Comparison of ENCODE assay signal across 1 cellular context in the genomic region with DNA sequence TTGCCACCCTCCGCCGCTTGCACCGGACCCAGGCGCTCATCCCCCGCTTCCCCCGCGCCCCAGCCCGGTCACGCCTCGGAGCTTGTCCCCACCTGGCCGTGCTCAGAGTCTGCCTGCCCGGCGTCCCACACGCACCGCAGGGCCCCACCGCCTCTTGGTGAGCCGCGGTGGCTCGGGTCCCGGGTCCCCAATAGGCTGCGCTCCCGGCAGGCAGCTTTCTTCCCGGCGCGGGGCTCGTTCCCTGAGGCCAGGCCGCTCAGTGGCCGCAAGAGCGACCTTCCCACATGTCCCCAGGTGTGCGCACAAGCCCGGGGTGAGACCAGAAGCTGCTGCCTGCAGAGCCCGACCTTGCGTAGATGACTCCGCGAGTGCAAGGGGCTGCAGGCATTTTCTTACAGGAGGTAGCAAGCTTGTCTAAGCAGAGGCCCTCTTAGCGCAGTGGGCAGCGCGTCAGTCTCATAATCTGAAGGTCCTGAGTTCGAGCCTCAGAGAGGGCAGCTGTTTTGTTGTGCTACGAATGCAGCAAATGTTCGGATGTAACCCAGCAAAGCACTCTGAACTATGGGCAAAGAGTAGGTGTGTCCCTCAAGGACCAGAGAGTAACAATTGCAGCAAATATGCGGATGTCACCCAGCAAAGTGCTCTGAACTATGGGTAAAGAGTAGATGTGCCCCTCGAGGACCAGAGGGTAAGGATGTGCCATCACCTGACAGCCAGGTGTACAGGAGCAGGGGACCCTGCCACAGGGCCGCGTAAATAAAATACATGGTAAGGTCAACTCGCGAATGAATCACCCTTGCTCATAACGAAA.
TF ChIP-seq lines count a peak whose summit lies in the region.

No MANE protein-coding gene starts in this region.

TF ChIP-seq in HepG2, 621 proteins besides CTCF, POLR2A, EP300 and RAD21 (continued from another document and continues in another):
- TF ChIP-seq, protein P1, sequence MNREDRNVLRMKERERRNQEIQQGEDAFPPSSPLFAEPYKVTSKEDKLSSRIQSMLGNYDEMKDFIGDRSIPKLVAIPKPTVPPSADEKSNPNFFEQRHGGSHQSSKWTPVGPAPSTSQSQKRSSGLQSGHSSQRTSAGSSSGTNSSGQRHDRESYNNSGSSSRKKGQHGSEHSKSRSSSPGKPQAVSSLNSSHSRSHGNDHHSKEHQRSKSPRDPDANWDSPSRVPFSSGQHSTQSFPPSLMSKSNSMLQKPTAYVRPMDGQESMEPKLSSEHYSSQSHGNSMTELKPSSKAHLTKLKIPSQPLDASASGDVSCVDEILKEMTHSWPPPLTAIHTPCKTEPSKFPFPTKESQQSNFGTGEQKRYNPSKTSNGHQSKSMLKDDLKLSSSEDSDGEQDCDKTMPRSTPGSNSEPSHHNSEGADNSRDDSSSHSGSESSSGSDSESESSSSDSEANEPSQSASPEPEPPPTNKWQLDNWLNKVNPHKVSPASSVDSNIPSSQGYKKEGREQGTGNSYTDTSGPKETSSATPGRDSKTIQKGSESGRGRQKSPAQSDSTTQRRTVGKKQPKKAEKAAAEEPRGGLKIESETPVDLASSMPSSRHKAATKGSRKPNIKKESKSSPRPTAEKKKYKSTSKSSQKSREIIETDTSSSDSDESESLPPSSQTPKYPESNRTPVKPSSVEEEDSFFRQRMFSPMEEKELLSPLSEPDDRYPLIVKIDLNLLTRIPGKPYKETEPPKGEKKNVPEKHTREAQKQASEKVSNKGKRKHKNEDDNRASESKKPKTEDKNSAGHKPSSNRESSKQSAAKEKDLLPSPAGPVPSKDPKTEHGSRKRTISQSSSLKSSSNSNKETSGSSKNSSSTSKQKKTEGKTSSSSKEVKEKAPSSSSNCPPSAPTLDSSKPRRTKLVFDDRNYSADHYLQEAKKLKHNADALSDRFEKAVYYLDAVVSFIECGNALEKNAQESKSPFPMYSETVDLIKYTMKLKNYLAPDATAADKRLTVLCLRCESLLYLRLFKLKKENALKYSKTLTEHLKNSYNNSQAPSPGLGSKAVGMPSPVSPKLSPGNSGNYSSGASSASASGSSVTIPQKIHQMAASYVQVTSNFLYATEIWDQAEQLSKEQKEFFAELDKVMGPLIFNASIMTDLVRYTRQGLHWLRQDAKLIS (CRISPR knock-in tag; IDR thresholded peaks at IDR 0.05), result no peak
- TF ChIP-seq KLF12 (CRISPR knock-in tag; IDR thresholded peaks at IDR 0.05; ENCODE audit: borderline replicate concordance) (peak; percentile 89), ZBTB21 (CRISPR knock-in tag; IDR thresholded peaks at IDR 0.05) (no peak; the same call in 1 of the 2 replicates), SAP130 (CRISPR knock-in tag; IDR thresholded peaks at IDR 0.05; ENCODE audit: low read depth) (peak; percentile 92), TBP (CRISPR knock-in tag; IDR thresholded peaks at IDR 0.05) (no peak), SIX4 (CRISPR knock-in tag; IDR thresholded peaks at IDR 0.05) (no peak), NCOA1 (CRISPR knock-in tag; IDR thresholded peaks at IDR 0.05) (no peak; the same call in 1 of the 2 replicates), ZBTB8A (CRISPR knock-in tag; IDR thresholded peaks at IDR 0.05; ENCODE audit: borderline replicate concordance, low read depth) (peak; percentile 91), PCBP1 (IDR thresholded peaks at IDR 0.05; ENCODE audit: borderline replicate concordance, low read depth, low read length) (no peak; the same call in 1 of the 2 replicates), ZZZ3 (CRISPR knock-in tag; IDR thresholded peaks at IDR 0.05; ENCODE audit: borderline replicate concordance) (peak; percentile 86), ZNF644 (CRISPR knock-in tag; IDR thresholded peaks at IDR 0.05; ENCODE audit: low read depth) (peak; percentile 9; the same call in 1 of the 2 replicates), FOXC1 (CRISPR knock-in tag; IDR thresholded peaks at IDR 0.05; ENCODE audit: borderline replicate concordance) (peak; percentile 59; the same call in 1 of the 2 replicates), ZNF343 (CRISPR knock-in tag; IDR thresholded peaks at IDR 0.05) (peak; percentile 94), ZNF547 (CRISPR knock-in tag; IDR thresholded peaks at IDR 0.05) (peak; percentile 93), ZNF552 (CRISPR knock-in tag; IDR thresholded peaks at IDR 0.05; ENCODE audit: borderline replicate concordance) (peak; percentile 85; the same call in 1 of the 2 replicates), ZNF3 (CRISPR knock-in tag; IDR thresholded peaks at IDR 0.05) (peak; percentile 83), HNRNPUL1 (IDR thresholded peaks at IDR 0.05; ENCODE audit: low read depth, low read length) (no peak), ZKSCAN1 (IDR thresholded peaks at IDR 0.05; ENCODE audit: low read length) (peak; percentile 83), RFX5 (IDR thresholded peaks at IDR 0.05; ENCODE audit: low read depth, low read length) (no peak), ASH2L (IDR thresholded peaks at IDR 0.05; ENCODE audit: insufficient read length, low read depth, low read length) (peak; percentile 63), ZNF598 (CRISPR knock-in tag; IDR thresholded peaks at IDR 0.05; ENCODE audit: borderline replicate concordance) (peak; percentile 98)
- TF ChIP-seq, protein P2, sequence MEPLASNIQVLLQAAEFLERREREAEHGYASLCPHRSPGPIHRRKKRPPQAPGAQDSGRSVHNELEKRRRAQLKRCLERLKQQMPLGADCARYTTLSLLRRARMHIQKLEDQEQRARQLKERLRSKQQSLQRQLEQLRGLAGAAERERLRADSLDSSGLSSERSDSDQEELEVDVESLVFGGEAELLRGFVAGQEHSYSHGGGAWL (CRISPR knock-in tag; IDR thresholded peaks at IDR 0.05), result peak; percentile 79
- TF ChIP-seq, protein P3, sequence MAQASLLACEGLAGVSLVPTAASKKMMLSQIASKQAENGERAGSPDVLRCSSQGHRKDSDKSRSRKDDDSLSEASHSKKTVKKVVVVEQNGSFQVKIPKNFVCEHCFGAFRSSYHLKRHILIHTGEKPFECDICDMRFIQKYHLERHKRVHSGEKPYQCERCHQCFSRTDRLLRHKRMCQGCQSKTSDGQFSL (CRISPR knock-in tag; IDR thresholded peaks at IDR 0.05), result no peak; the same call in 1 of the 2 replicates
- TF ChIP-seq, protein P4, sequence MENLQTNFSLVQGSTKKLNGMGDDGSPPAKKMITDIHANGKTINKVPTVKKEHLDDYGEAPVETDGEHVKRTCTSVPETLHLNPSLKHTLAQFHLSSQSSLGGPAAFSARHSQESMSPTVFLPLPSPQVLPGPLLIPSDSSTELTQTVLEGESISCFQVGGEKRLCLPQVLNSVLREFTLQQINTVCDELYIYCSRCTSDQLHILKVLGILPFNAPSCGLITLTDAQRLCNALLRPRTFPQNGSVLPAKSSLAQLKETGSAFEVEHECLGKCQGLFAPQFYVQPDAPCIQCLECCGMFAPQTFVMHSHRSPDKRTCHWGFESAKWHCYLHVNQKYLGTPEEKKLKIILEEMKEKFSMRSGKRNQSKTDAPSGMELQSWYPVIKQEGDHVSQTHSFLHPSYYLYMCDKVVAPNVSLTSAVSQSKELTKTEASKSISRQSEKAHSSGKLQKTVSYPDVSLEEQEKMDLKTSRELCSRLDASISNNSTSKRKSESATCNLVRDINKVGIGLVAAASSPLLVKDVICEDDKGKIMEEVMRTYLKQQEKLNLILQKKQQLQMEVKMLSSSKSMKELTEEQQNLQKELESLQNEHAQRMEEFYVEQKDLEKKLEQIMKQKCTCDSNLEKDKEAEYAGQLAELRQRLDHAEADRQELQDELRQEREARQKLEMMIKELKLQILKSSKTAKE (CRISPR knock-in tag; IDR thresholded peaks at IDR 0.05; ENCODE audit: borderline replicate concordance), result peak; percentile 54; the same call in 1 of the 2 replicates
- TF ChIP-seq, protein P5, sequence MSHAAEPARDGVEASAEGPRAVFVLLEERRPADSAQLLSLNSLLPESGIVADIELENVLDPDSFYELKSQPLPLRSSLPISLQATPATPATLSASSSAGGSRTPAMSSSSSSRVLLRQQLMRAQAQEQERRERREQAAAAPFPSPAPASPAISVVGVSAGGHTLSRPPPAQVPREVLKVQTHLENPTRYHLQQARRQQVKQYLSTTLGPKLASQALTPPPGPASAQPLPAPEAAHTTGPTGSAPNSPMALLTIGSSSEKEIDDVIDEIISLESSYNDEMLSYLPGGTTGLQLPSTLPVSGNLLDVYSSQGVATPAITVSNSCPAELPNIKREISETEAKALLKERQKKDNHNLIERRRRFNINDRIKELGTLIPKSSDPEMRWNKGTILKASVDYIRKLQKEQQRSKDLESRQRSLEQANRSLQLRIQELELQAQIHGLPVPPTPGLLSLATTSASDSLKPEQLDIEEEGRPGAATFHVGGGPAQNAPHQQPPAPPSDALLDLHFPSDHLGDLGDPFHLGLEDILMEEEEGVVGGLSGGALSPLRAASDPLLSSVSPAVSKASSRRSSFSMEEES (CRISPR knock-in tag; IDR thresholded peaks at IDR 0.05), result peak; percentile 79
- TF ChIP-seq, protein P6, sequence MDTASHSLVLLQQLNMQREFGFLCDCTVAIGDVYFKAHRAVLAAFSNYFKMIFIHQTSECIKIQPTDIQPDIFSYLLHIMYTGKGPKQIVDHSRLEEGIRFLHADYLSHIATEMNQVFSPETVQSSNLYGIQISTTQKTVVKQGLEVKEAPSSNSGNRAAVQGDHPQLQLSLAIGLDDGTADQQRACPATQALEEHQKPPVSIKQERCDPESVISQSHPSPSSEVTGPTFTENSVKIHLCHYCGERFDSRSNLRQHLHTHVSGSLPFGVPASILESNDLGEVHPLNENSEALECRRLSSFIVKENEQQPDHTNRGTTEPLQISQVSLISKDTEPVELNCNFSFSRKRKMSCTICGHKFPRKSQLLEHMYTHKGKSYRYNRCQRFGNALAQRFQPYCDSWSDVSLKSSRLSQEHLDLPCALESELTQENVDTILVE (CRISPR knock-in tag; IDR thresholded peaks at IDR 0.05), result peak; percentile 94
- TF ChIP-seq, protein P7, sequence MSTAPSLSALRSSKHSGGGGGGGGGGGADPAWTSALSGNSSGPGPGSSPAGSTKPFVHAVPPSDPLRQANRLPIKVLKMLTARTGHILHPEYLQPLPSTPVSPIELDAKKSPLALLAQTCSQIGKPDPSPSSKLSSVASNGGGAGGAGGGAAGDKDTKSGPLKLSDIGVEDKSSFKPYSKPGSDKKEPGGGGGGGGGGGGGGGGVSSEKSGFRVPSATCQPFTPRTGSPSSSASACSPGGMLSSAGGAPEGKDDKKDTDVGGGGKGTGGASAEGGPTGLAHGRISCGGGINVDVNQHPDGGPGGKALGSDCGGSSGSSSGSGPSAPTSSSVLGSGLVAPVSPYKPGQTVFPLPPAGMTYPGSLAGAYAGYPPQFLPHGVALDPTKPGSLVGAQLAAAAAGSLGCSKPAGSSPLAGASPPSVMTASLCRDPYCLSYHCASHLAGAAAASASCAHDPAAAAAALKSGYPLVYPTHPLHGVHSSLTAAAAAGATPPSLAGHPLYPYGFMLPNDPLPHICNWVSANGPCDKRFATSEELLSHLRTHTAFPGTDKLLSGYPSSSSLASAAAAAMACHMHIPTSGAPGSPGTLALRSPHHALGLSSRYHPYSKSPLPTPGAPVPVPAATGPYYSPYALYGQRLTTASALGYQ (CRISPR knock-in tag; IDR thresholded peaks at IDR 0.05), result peak; percentile 89
- TF ChIP-seq, protein P8, sequence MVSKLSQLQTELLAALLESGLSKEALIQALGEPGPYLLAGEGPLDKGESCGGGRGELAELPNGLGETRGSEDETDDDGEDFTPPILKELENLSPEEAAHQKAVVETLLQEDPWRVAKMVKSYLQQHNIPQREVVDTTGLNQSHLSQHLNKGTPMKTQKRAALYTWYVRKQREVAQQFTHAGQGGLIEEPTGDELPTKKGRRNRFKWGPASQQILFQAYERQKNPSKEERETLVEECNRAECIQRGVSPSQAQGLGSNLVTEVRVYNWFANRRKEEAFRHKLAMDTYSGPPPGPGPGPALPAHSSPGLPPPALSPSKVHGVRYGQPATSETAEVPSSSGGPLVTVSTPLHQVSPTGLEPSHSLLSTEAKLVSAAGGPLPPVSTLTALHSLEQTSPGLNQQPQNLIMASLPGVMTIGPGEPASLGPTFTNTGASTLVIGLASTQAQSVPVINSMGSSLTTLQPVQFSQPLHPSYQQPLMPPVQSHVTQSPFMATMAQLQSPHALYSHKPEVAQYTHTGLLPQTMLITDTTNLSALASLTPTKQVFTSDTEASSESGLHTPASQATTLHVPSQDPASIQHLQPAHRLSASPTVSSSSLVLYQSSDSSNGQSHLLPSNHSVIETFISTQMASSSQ (IDR thresholded peaks at IDR 0.05; ENCODE audit: low read depth), result peak; percentile 67
- TF ChIP-seq, protein P8 (CRISPR knock-in tag; IDR thresholded peaks at IDR 0.05; ENCODE audit: borderline replicate concordance), result peak; percentile 81; the same call in 1 of the 2 replicates
- TF ChIP-seq, protein P9, sequence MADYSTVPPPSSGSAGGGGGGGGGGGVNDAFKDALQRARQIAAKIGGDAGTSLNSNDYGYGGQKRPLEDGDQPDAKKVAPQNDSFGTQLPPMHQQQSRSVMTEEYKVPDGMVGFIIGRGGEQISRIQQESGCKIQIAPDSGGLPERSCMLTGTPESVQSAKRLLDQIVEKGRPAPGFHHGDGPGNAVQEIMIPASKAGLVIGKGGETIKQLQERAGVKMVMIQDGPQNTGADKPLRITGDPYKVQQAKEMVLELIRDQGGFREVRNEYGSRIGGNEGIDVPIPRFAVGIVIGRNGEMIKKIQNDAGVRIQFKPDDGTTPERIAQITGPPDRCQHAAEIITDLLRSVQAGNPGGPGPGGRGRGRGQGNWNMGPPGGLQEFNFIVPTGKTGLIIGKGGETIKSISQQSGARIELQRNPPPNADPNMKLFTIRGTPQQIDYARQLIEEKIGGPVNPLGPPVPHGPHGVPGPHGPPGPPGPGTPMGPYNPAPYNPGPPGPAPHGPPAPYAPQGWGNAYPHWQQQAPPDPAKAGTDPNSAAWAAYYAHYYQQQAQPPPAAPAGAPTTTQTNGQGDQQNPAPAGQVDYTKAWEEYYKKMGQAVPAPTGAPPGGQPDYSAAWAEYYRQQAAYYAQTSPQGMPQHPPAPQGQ (CRISPR knock-in tag; IDR thresholded peaks at IDR 0.05; ENCODE audit: borderline replicate concordance), result peak; percentile 93; the same call in 1 of the 2 replicates
